Comparison of ENCODE assay signal across 8 cellular contexts in genomic region chr1:40531381-40532061, GRCh38.
DNase-seq lines count a peak whose midpoint lies in the region; ATAC-seq and TF ChIP-seq lines count a peak whose summit lies in the region.

Gene ZNF684 (plus strand): TSS chr1:40531637. CDS start chr1:40533167, 1,530 bp downstream.

- peak; percentile 83 for TF ChIP-seq POLR2A in GM19193 (IDR thresholded peaks at IDR 0.05; ENCODE audit: extremely low read depth, insufficient read depth, insufficient read length)

- ATAC-seq in HG03432 (IDR thresholded peaks at IDR 0.05; ENCODE audit: unreplicated experiment) = peak; percentile 91

- H3K27me3 ChIP-seq in layer of hippocampus (ENCODE audit: control insufficient read depth, insufficient read depth, low read length) = no peaks in the 10 kb centered on the region

- DNase-seq in Ammon's horn (ENCODE audit: low spot score) (peak; percentile 96), NCI-H510A (lab: John Stamatoyannopoulos, UW) (peak; percentile 99), choroid plexus epithelial cell (ENCODE audit: low read depth) (peak; percentile 97)
- DNase-seq in activated CD4-positive, alpha-beta T cell treated with anti-CD3 and anti-CD28 coated beads for 24 hours (ENCODE audit: low read depth in 2 of 2) = peak; percentile 72
- peak; percentile 51 to 80 (median 68) for DNase-seq in stimulated activated CD4-positive, alpha-beta T cell treated with anti-CD3 and anti-CD28 coated beads, Interleukin-1b, Interleukin-23, amount 100 ng/mL, for 24 hours (ENCODE audit: low read depth in 4 of 4, low spot score in 1 of 4)

- peak; percentile 1 for TF ChIP-seq CTCF in choroid plexus epithelial cell (conservative IDR thresholded peaks at IDR 0.05; ENCODE audit: low read depth, low read length)

- peak within 1 kb of the TSS; percentile 90 for H3K4me3 ChIP-seq in choroid plexus epithelial cell (ENCODE audit: low read depth, low read length)

- H3K27ac ChIP-seq in layer of hippocampus (ENCODE audit: low read depth, low read length) = peak within 1 kb of the TSS; percentile 73

Comparison
In these comparisons a context has a peak if more than half of its experiments do, and no peak if none do; other contexts are left out.
1. Peak in every context shown above with its lines: DNase-seq, ATAC-seq, H3K4me3 ChIP-seq and H3K27ac ChIP-seq.